In genomic region chr10:13518076-13518692, GRCh38 we compare ENCODE assay signal across 13 cellular contexts. TPM values are rescaled to one million over a fixed set of nuclear protein-coding genes. Genes with fewer than 3 reads are reported as not detected.
DNase-seq lines count a peak whose midpoint lies in the region; ATAC-seq and TF ChIP-seq lines count a peak whose summit lies in the region.
"Had no signal": no experiment of that assay in that cellular context is flagged by ENCODE, and none has a peak within 500 bp of the region (broad histone marks: within the 10 kb centered on the region; RNA-seq: fewer than 3 reads in every experiment).

No MANE protein-coding gene starts in this region.

- H3K27me3 ChIP-seq in Loucy (ENCODE audit: insufficient read depth, low read length, poor library complexity, severe bottlenecking), result no peaks in the 10 kb centered on the region
- no peaks in the 10 kb centered on the region for H3K27me3 ChIP-seq in neural cell (ENCODE audit: insufficient read depth, low read depth, low read length)
- H3K27me3 ChIP-seq: breast epithelium had no signal

- no peaks in the 10 kb centered on the region for H3K9me3 Mint-ChIP-seq in activated CD8-positive, alpha-beta memory T cell treated with anti-CD3 and anti-CD28 coated beads, Interleukin-2, amount 10 ng/mL, durations not matched to agents 7 days and 5 days (ENCODE audit: low read depth)
- H3K9me3 Mint-ChIP-seq: stimulated activated naive CD8-positive, alpha-beta T cell treated with anti-CD3 and anti-CD28 coated beads, Interleukin-15, amount 100 ng/mL, for 72 hours had no signal

- no peak for TF ChIP-seq EP300 in neural cell (conservative IDR thresholded peaks at IDR 0.05; ENCODE audit: poor library complexity, severe bottlenecking)

- no peaks in the 10 kb centered on the region for H3K9me2 ChIP-seq in Loucy (replicated peaks; ENCODE audit: low read depth, low read length)
- no peaks in the 10 kb centered on the region for H3K9me2 ChIP-seq in neural cell (ENCODE audit: insufficient read depth, low read length)

- no peak overlapping the region for H3K4me3 Mint-ChIP-seq in activated CD8-positive, alpha-beta memory T cell treated with anti-CD3 and anti-CD28 coated beads, Interleukin-2, amount 10 ng/mL, durations not matched to agents 7 days and 5 days
- H3K4me3 Mint-ChIP-seq: stimulated activated naive CD8-positive, alpha-beta T cell treated with anti-CD3 and anti-CD28 coated beads, Interleukin-15, amount 100 ng/mL, for 72 hours had no signal

- no peak overlapping the region for H3K27ac Mint-ChIP-seq in activated CD8-positive, alpha-beta memory T cell treated with anti-CD3 and anti-CD28 coated beads, Interleukin-2, amount 10 ng/mL, durations not matched to agents 7 days and 5 days
- H3K27ac Mint-ChIP-seq: stimulated activated naive CD8-positive, alpha-beta T cell treated with anti-CD3 and anti-CD28 coated beads, Interleukin-15, amount 100 ng/mL, for 72 hours had no signal

- H3F3A ChIP-seq in Loucy (ENCODE audit: low read depth) (no peaks in the 10 kb centered on the region), neural cell (ENCODE audit: insufficient read depth, low read length, poor library complexity, severe bottlenecking) (no peaks in the 10 kb centered on the region)

- H3K4me1 Mint-ChIP-seq in activated CD8-positive, alpha-beta memory T cell treated with anti-CD3 and anti-CD28 coated beads, Interleukin-2, amount 10 ng/mL, durations not matched to agents 7 days and 5 days, result no peaks in the 10 kb centered on the region
- H3K4me1 Mint-ChIP-seq: stimulated activated naive CD8-positive, alpha-beta T cell treated with anti-CD3 and anti-CD28 coated beads, Interleukin-15, amount 100 ng/mL, for 72 hours had no signal

- H3K36me3 Mint-ChIP-seq in activated CD8-positive, alpha-beta memory T cell treated with anti-CD3 and anti-CD28 coated beads, Interleukin-2, amount 10 ng/mL, durations not matched to agents 7 days and 5 days, result no peaks in the 10 kb centered on the region

- H3K4me2 ChIP-seq in Loucy (ENCODE audit: low read depth, low read length, poor library complexity, severe bottlenecking) (no peak overlapping the region), neural cell (ENCODE audit: low read length) (no peak overlapping the region)

- H4K20me1 ChIP-seq in Loucy (ENCODE audit: insufficient read depth, low read length, poor library complexity, severe bottlenecking) (no peaks in the 10 kb centered on the region), neural cell (ENCODE audit: insufficient read depth) (no peaks in the 10 kb centered on the region)

- no peak overlapping the region for H2AFZ ChIP-seq in Loucy (ENCODE audit: low read length)
- no peak overlapping the region for H2AFZ ChIP-seq in neural cell (ENCODE audit: low read depth, low read length)

- no peaks in the 10 kb centered on the region for H3K79me2 ChIP-seq in Loucy (ENCODE audit: insufficient read depth, low read length)
- H3K79me2 ChIP-seq in neural cell (replicated peaks; ENCODE audit: insufficient read depth, low read length), result no peaks in the 10 kb centered on the region

- H3K9ac ChIP-seq in Loucy (ENCODE audit: low read depth, low read length, poor library complexity, severe bottlenecking), result no peak overlapping the region
- no peak overlapping the region for H3K9ac ChIP-seq in neural cell (ENCODE audit: low read length)

- H3K27me3 Mint-ChIP-seq in activated CD8-positive, alpha-beta memory T cell treated with anti-CD3 and anti-CD28 coated beads, Interleukin-2, amount 10 ng/mL, durations not matched to agents 7 days and 5 days, result peaks cover 22% of the 10 kb centered on the region

- H3K9me3 ChIP-seq in Loucy (ENCODE audit: insufficient read depth, low read depth, low read length), result no peaks in the 10 kb centered on the region
- no peaks in the 10 kb centered on the region for H3K9me3 ChIP-seq in neural cell (ENCODE audit: low read length)
- H3K9me3 ChIP-seq: breast epithelium had no signal

- no peak overlapping the region for H3K27ac ChIP-seq in neural cell (ENCODE audit: low read length)
- H3K27ac ChIP-seq: breast epithelium, SK-N-MC had no signal

- TF ChIP-seq CTCF in Loucy (conservative IDR thresholded peaks at IDR 0.05; ENCODE audit: low read length), result peak; percentile 75
- TF ChIP-seq CTCF in neural cell (IDR thresholded peaks at IDR 0.05; ENCODE audit: poor library complexity, severe bottlenecking), result peak; percentile 38

- H3K4me3 ChIP-seq in Loucy (ENCODE audit: low read length, poor library complexity, severe bottlenecking), result no peak overlapping the region
- no peak overlapping the region for H3K4me3 ChIP-seq in neural cell (ENCODE audit: low read length)
- H3K4me3 ChIP-seq: breast epithelium, SK-N-MC had no signal

- CTCF ChIA-PET in activated CD8-positive, alpha-beta memory T cell treated with anti-CD3 and anti-CD28 coated beads, Interleukin-2, amount 10 ng/mL, durations not matched to agents 7 days and 5 days (lab: Charles Lee), result no interaction called here

- DNase-seq in GM03348 (ENCODE audit: low spot score) (peak; percentile 46), ecto neural progenitor cell (ENCODE audit: low spot score) (peak; percentile 60), dedifferentiated amniotic fluid mesenchymal stem cell (ENCODE audit: extremely low spot score) (no peak), NCI-H2107 treated with DMSO at 0.1 percent for 48 hours (lab: John Stamatoyannopoulos, UW; ENCODE audit: unreplicated experiment) (no peak)
- DNase-seq in activated CD8-positive, alpha-beta memory T cell treated with anti-CD3 and anti-CD28 coated beads, Interleukin-2, amount 10 ng/mL, durations not matched to agents 7 days and 5 days, result no peak
- DNase-seq: DMS79 treated with DMSO at 0.1 percent for 48 hours; head of caudate nucleus; stimulated activated naive CD8-positive, alpha-beta T cell treated with anti-CD3 and anti-CD28 coated beads, Interleukin-15, amount 100 ng/mL, for 72 hours had no signal

- H3K4me1 ChIP-seq in Loucy (ENCODE audit: insufficient read depth, low read length, poor library complexity, severe bottlenecking), result no peaks in the 10 kb centered on the region
- H3K4me1 ChIP-seq: breast epithelium had no signal

- no peak for ATAC-seq in activated CD8-positive, alpha-beta memory T cell treated with anti-CD3 and anti-CD28 coated beads, Interleukin-2, amount 10 ng/mL, durations not matched to agents 7 days and 5 days
- ATAC-seq in GM21515 (IDR thresholded peaks at IDR 0.05; ENCODE audit: unreplicated experiment), result no peak
- ATAC-seq: stimulated activated naive CD8-positive, alpha-beta T cell treated with anti-CD3 and anti-CD28 coated beads, Interleukin-15, amount 100 ng/mL, for 72 hours had no signal

- TF ChIP-seq RAD21 in neural cell (conservative IDR thresholded peaks at IDR 0.05), result peak; percentile 34

- no peaks in the 10 kb centered on the region for H3K36me3 ChIP-seq in Loucy (ENCODE audit: insufficient read depth, low read length)
- no peaks in the 10 kb centered on the region for H3K36me3 ChIP-seq in neural cell (ENCODE audit: insufficient read depth, low read length)
- H3K36me3 ChIP-seq: breast epithelium had no signal

TF ChIP-seq in neural cell, 6 proteins besides CTCF, POLR2A, EP300 and RAD21:
- TF ChIP-seq SMC3 (conservative IDR thresholded peaks at IDR 0.05; ENCODE audit: poor library complexity), result peak; percentile 37
- TF ChIP-seq MXI1 (conservative IDR thresholded peaks at IDR 0.05; ENCODE audit: poor library complexity, severe bottlenecking), result no peak

RNA-seq across cellular contexts. Expression of gene BEND7, which starts 10.6 kb away (rescaled TPM):
- polyA plus RNA-seq in neural cell, result 4.5 and 5.1 TPM in 2 replicates
- 9.3 TPM in 2 replicates for polyA minus RNA-seq in neural cell
- total RNA-seq in activated CD8-positive, alpha-beta memory T cell treated with anti-CD3 and anti-CD28 coated beads, Interleukin-2, amount 10 ng/mL, durations not matched to agents 7 days and 5 days, result not detected

Comparison
In these comparisons a context has a peak if more than half of its experiments do, and no peak if none do; other contexts are left out.
1. DNase-seq: peak in GM03348 (single experiment) and ecto neural progenitor cell (single experiment); none in dedifferentiated amniotic fluid mesenchymal stem cell (single experiment), NCI-H2107 treated with DMSO at 0.1 percent for 48 hours (single experiment) and activated CD8-positive, alpha-beta memory T cell treated with anti-CD3 and anti-CD28 coated beads, Interleukin-2, amount 10 ng/mL, durations not matched to agents 7 days and 5 days (single experiment).